In the genomic region with DNA sequence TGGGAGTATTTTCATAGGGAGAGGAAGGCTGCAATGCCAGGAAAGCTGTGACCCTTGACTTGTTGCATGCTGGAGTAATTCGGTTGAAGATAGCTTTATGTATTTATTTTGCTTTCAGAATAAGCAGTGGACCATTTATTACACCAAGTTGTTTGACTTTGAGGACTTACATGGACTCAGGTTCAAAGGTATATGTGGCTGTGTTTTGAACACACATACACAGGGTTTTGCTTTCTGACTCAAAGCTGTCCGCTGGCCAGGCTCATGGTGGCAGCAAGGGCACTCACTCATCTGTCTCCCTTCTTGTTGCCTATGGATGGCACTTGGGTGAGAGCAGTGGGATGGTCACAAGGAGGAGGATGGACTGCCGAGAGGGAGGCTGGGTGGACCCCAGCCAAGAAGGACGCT, we compare ENCODE assay signal across 24 cellular contexts. TPM values are rescaled to one million over a fixed set of nuclear protein-coding genes. Genes with fewer than 3 reads are reported as not detected.
DNase-seq lines count a peak whose midpoint lies in the region; ATAC-seq, FAIRE-seq and TF ChIP-seq lines count a peak whose summit lies in the region.
"Had no signal": no experiment of that assay in that cellular context is flagged by ENCODE, and none has a peak within 500 bp of the region (broad histone marks: within the 10 kb centered on the region; RNA-seq: fewer than 3 reads in every experiment).

No MANE protein-coding gene starts in this region.

- H3K27me3 Mint-ChIP-seq in HFFc6 (ENCODE audit: insufficient read depth) (peaks cover 2% of the 10 kb centered on the region), endodermal cell (ENCODE audit: insufficient read depth) (peaks cover 2% of the 10 kb centered on the region)

- H3K4me3 ChIP-seq in endodermal cell (ENCODE audit: low read length) (no peak overlapping the region), mucosa of descending colon (no peak overlapping the region), stomach (no peak overlapping the region)
- H3K4me3 ChIP-seq: BLaER1 treated with 17β-estradiol and CSF1 and Interleukin-3, amounts not matched to agents 10 nM and 100 nM had no signal

- H3K9me3 Mint-ChIP-seq in HFFc6 = no peaks in the 10 kb centered on the region
- H3K9me3 Mint-ChIP-seq in endodermal cell = no peaks in the 10 kb centered on the region
- H3K9me3 Mint-ChIP-seq: activated CD4-positive, alpha-beta memory T cell treated with anti-CD3 and anti-CD28 coated beads, Interleukin-2, amount 10 ng/mL, durations not matched to agents 7 days and 5 days; activated naive CD8-positive, alpha-beta T cell treated with anti-CD3 and anti-CD28 coated beads for 36 hours; activated T-helper 17 cell treated with anti-CD3 and anti-CD28 coated beads, Interleukin-2, amount 50 U/mL, for 72 hours; dendritic cell treated with granulocyte-macrophage colony-stimulating factor and Interleukin-4, amounts not matched to agents 40 ng/mL and 50 ng/mL, for 4 days; neural crest cell; T-cell had no signal

- H3K4me1 Mint-ChIP-seq in HFFc6 (ENCODE audit: low read depth) (peaks cover 83% of the 10 kb centered on the region), endodermal cell (peaks cover 69% of the 10 kb centered on the region)
- H3K4me1 Mint-ChIP-seq: activated CD4-positive, alpha-beta memory T cell treated with anti-CD3 and anti-CD28 coated beads, Interleukin-2, amount 10 ng/mL, durations not matched to agents 7 days and 5 days; activated naive CD8-positive, alpha-beta T cell treated with anti-CD3 and anti-CD28 coated beads for 36 hours; activated T-helper 17 cell treated with anti-CD3 and anti-CD28 coated beads, Interleukin-2, amount 50 U/mL, for 72 hours; T-cell had no signal

- H3K4me3 Mint-ChIP-seq in HFFc6 = no peak overlapping the region
- no peak overlapping the region for H3K4me3 Mint-ChIP-seq in endodermal cell
- H3K4me3 Mint-ChIP-seq: activated CD4-positive, alpha-beta memory T cell treated with anti-CD3 and anti-CD28 coated beads, Interleukin-2, amount 10 ng/mL, durations not matched to agents 7 days and 5 days; activated naive CD8-positive, alpha-beta T cell treated with anti-CD3 and anti-CD28 coated beads for 36 hours; activated T-helper 17 cell treated with anti-CD3 and anti-CD28 coated beads, Interleukin-2, amount 50 U/mL, for 72 hours; dendritic cell treated with granulocyte-macrophage colony-stimulating factor and Interleukin-4, amounts not matched to agents 40 ng/mL and 50 ng/mL, for 4 days; neural crest cell; T-cell had no signal

- TF ChIP-seq POLR2A in stomach (IDR thresholded peaks at IDR 0.05) = no peak

- TF ChIP-seq CTCF in HFFc6 (IDR thresholded peaks at IDR 0.05) (no peak), endodermal cell (conservative IDR thresholded peaks at IDR 0.05) (no peak), mucosa of descending colon (IDR thresholded peaks at IDR 0.05) (no peak), stomach (IDR thresholded peaks at IDR 0.05) (no peak)

- no peak for DNase-seq in HFFc6
- DNase-seq in endodermal cell = no peak
- peak in 2 of 3 donors; percentile 33 to 41 for DNase-seq in mucosa of descending colon
- no peak for DNase-seq in stomach
- DNase-seq in NK-92 treated with Interleukin-12 subunit alpha and Interleukin-12 subunit beta, amount 100 ng/mL, for 24 hours (lab: John Stamatoyannopoulos, UW) = no peak
- no peak for DNase-seq in RCC 7860 (ENCODE audit: low spot score)
- DNase-seq: activated CD4-positive, alpha-beta memory T cell treated with anti-CD3 and anti-CD28 coated beads, Interleukin-2, amount 10 ng/mL, durations not matched to agents 7 days and 5 days; activated CD8-positive, alpha-beta memory T cell treated with anti-CD3 and anti-CD28 coated beads, Interleukin-2, amount 50 U/mL, for 48 hours; activated naive CD8-positive, alpha-beta T cell treated with anti-CD3 and anti-CD28 coated beads for 36 hours; central memory CD4-positive, alpha-beta T cell; H7; NCI-H1092 treated with DMSO at 0.1 percent for 48 hours; NCI-H2029 treated with DMSO at 0.1 percent for 48 hours; NCI-H69; stimulated activated naive CD8-positive, alpha-beta T cell treated with anti-CD3 and anti-CD28 coated beads, Interleukin-15, Interleukin-2, amounts not matched to agents 100 U/mL and 50 U/mL, for 24 hours; T-cell had no signal

- TF ChIP-seq EP300 in stomach (IDR thresholded peaks at IDR 0.05) = no peak

- H3K9ac ChIP-seq in endodermal cell (ENCODE audit: extremely low read depth, low read length, poor library complexity, severe bottlenecking) = no peak overlapping the region
- H3K9ac ChIP-seq: BLaER1 treated with 17β-estradiol and CSF1 and Interleukin-3, amounts not matched to agents 10 nM and 100 nM had no signal

- no peak overlapping the region for H3K27ac ChIP-seq in endodermal cell (ENCODE audit: low read depth, low read length)
- H3K27ac ChIP-seq in stomach = peak overlapping the region in 3 of 5 donors; percentile 21 to 35 (median 30)
- H3K27ac ChIP-seq: BLaER1 treated with 17β-estradiol and CSF1 and Interleukin-3, amounts not matched to agents 10 nM and 100 nM had no signal

- peaks cover 11% of the 10 kb centered on the region for H3K36me3 ChIP-seq in endodermal cell (ENCODE audit: control insufficient read depth, insufficient read depth, low read length)
- H3K36me3 ChIP-seq in mucosa of descending colon (ENCODE audit: low read depth) = no peaks in the 10 kb centered on the region
- H3K36me3 ChIP-seq in stomach = peaks cover 0 to 7% (median 2%) of the 10 kb centered on the region in 4 donors
- H3K36me3 ChIP-seq: BLaER1 treated with 17β-estradiol and CSF1 and Interleukin-3, amounts not matched to agents 10 nM and 100 nM had no signal

- peaks cover 34% of the 10 kb centered on the region for H3K36me3 Mint-ChIP-seq in HFFc6 (ENCODE audit: low read depth)
- peaks cover 3% of the 10 kb centered on the region for H3K36me3 Mint-ChIP-seq in endodermal cell (ENCODE audit: low read depth)
- H3K36me3 Mint-ChIP-seq: activated naive CD8-positive, alpha-beta T cell treated with anti-CD3 and anti-CD28 coated beads for 36 hours; T-cell had no signal

- H3K27me3 ChIP-seq in endodermal cell (ENCODE audit: control insufficient read depth, insufficient read depth, low read length, poor library complexity, severe bottlenecking) (no peaks in the 10 kb centered on the region), stomach (peaks cover 0 to 23% (median 6%) of the 10 kb centered on the region in 3 donors)
- H3K27me3 ChIP-seq: BLaER1 treated with 17β-estradiol and CSF1 and Interleukin-3, amounts not matched to agents 10 nM and 100 nM; gastroesophageal sphincter had no signal

- H3K4me1 ChIP-seq in endodermal cell (ENCODE audit: control insufficient read depth, insufficient read depth, low read length) (peaks cover 24% of the 10 kb centered on the region), mucosa of descending colon (ENCODE audit: low read depth) (no peaks in the 10 kb centered on the region), stomach (peaks cover 15 to 84% (median 45%) of the 10 kb centered on the region in 4 donors)

- H3K9me3 ChIP-seq in endodermal cell (ENCODE audit: control insufficient read depth, low read length) (no peaks in the 10 kb centered on the region), mucosa of descending colon (no peaks in the 10 kb centered on the region), stomach (no peaks in the 10 kb centered on the region)
- H3K9me3 ChIP-seq: BLaER1 treated with 17β-estradiol and CSF1 and Interleukin-3, amounts not matched to agents 10 nM and 100 nM; gastroesophageal sphincter had no signal

- FAIRE-seq in RCC 7860 (lab: Jason Lieb, UNC) = no peak
- FAIRE-seq: G401.6 had no signal

- intact Hi-C loops in mucosa of descending colon (cut with DNase I, micrococcal nuclease) = no loop called here
- intact Hi-C loops in stomach (cut with DNase I; ENCODE audit: low total_unique reads) = no loop called here

- H3K27ac Mint-ChIP-seq in HFFc6 = peak overlapping the region; percentile 57
- peak overlapping the region; percentile 65 for H3K27ac Mint-ChIP-seq in endodermal cell
- H3K27ac Mint-ChIP-seq: activated CD4-positive, alpha-beta memory T cell treated with anti-CD3 and anti-CD28 coated beads, Interleukin-2, amount 10 ng/mL, durations not matched to agents 7 days and 5 days; activated naive CD8-positive, alpha-beta T cell treated with anti-CD3 and anti-CD28 coated beads for 36 hours; activated T-helper 17 cell treated with anti-CD3 and anti-CD28 coated beads, Interleukin-2, amount 50 U/mL, for 72 hours; dendritic cell treated with granulocyte-macrophage colony-stimulating factor and Interleukin-4, amounts not matched to agents 40 ng/mL and 50 ng/mL, for 4 days; T-cell had no signal

- ATAC-seq in mucosa of descending colon (peak; percentile 85), GM19467 (IDR thresholded peaks at IDR 0.05; ENCODE audit: unreplicated experiment) (no peak)
- ATAC-seq: activated CD4-positive, CD25-positive, alpha-beta regulatory T cell treated with anti-CD3 and anti-CD28 coated beads, Interleukin-2, amount 50 U/mL, for 24 hours; activated T-helper 17 cell treated with anti-CD3 and anti-CD28 coated beads, Interleukin-2, amount 50 U/mL, for 72 hours; gastroesophageal sphincter; stimulated activated naive CD8-positive, alpha-beta T cell treated with anti-CD3 and anti-CD28 coated beads, Interleukin-15, Interleukin-2, amounts not matched to agents 100 U/mL and 50 U/mL, for 24 hours; T-cell had no signal

- WGBS in endodermal cell (ENCODE audit: insufficient coverage in 1 of 2, insufficient read length in 1 of 2), 2 experiments = 88 to 100% methylated on average over 4 of the region's 4 CpGs
- WGBS in stomach, 5 donors = 38 to 54% (median 43%) methylated on average over 4 of the region's 4 CpGs

RNA-seq across cellular contexts. Expression of a gene that starts 6.5 kb away (rescaled TPM):
- 100 to 1,000 TPM; 303 to 525 (median 354) TPM for total RNA-seq in HFFc6 (2021; fragmentation: NEBNext Ultra II Directional; extraction: Animal tissue kit (Norgen Biotek cat#: 25700))
- total RNA-seq in endodermal cell (10 to 100 TPM in 1 of 2 donors, 1 to 10 TPM in 1; 6.3 to 17.1 TPM), mucosa of descending colon (100 to 1,000 TPM in 1 of 3 donors, 10 to 100 TPM in 2; 14.4 to 193 (median 49.1) TPM), stomach (100 to 1,000 TPM; 103 to 248 (median 212) TPM)
- 20.9 TPM for polyA plus RNA-seq in endodermal cell (2013, experiment 1 of 2)
- polyA plus RNA-seq in endodermal cell (2013, experiment 2 of 2) = 21.2 TPM
- polyA plus RNA-seq in stomach = 10 to 100 TPM; 30.4 to 55.9 (median 39.4) TPM
- total RNA-seq: activated CD4-positive, alpha-beta memory T cell treated with anti-CD3 and anti-CD28 coated beads, Interleukin-2, amount 10 ng/mL, durations not matched to agents 7 days and 5 days; activated T-helper 17 cell treated with anti-CD3 and anti-CD28 coated beads, Interleukin-2, amount 50 U/mL, for 72 hours had no signal

Comparison
In these comparisons a context has a peak if more than half of its experiments do, and no peak if none do; other contexts are left out.
1. DNase-seq: peak in mucosa of descending colon (2 of 3); none in HFFc6 (single experiment), endodermal cell (single experiment), stomach (single experiment), NK-92 treated with Interleukin-12 subunit alpha and Interleukin-12 subunit beta, amount 100 ng/mL, for 24 hours (single experiment) and RCC 7860 (single experiment).